Comparison of ENCODE assay signal across 13 cellular contexts in the genomic region with DNA sequence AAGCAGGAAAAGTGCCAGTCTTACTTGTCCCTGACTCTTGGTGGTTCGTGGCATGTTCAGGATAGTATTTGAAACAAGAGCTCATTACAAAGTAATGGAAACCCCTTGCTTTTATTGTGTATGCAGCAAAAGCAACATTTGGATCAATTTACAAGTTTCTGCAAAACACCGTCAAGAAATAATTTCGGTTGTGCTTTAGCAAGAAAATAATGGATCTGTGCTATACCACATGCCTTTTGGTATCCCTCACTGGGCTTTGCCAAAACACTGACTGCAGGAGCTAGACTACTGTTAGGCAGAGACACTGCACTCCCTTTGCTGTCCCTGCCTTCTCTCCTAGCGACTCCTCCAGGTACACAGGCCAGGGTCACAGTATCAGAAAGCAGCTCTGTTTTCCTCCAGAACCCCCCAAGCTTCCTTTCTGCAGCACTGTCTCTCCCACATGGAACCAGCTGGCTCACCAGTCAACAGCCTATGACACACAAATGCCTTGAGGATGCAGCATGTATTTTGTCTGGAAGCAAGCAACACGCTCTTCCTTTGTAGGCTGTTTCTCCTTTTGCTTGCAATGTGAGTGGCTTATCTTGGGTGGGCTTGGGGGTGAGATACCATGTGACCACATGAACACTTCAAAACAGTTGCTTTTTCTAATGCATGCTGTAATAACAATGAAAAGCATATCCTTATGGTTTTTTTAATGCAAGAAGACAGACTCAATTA.
A peak's percentile ranks its signal among the peaks of the same experiment; 100 is the strongest.
DNase-seq lines count a peak whose midpoint lies in the region; ATAC-seq and TF ChIP-seq lines count a peak whose summit lies in the region.
"Had no signal": no experiment of that assay in that cellular context is flagged by ENCODE, and none has a peak within 500 bp of the region (broad histone marks: within the 10 kb centered on the region; RNA-seq: fewer than 3 reads in every experiment).

No MANE protein-coding gene starts in this region.

- POLR2A ChIA-PET in AG04450 (lab: Yijun Ruan, JAX) = interaction anchor here (0.6 to 1.4 kb wide), 3 partner anchors 30 to 160 kb away, joined by 3 to 7 read pairs (median 5); no protein-coding TSS in a partner anchor

- H3K9me3 ChIP-seq in AG04450 (ENCODE audit: control insufficient read depth, insufficient read depth, low read length) = no peaks in the 10 kb centered on the region
- no peaks in the 10 kb centered on the region for H3K9me3 ChIP-seq in duodenal mucosa (ENCODE audit: control insufficient read depth in 1 of 2, low read length in 2 of 2)
- no peaks in the 10 kb centered on the region for H3K9me3 ChIP-seq in muscle layer of duodenum (ENCODE audit: control insufficient read depth in 1 of 2, low read length in 2 of 2)
- no peaks in the 10 kb centered on the region for H3K9me3 ChIP-seq in Karpas-422 (ENCODE audit: low read length)

- no peak overlapping the region for H3K4me3 ChIP-seq in AG04450 (ENCODE audit: low read depth, low read length)
- no peak overlapping the region for H3K4me3 ChIP-seq in duodenal mucosa (ENCODE audit: low read depth in 1 of 2, low read length in 2 of 2)
- H3K4me3 ChIP-seq in muscle layer of duodenum (ENCODE audit: low read depth in 1 of 2, low read length in 2 of 2) = no peak overlapping the region
- H3K4me3 ChIP-seq in Karpas-422 (ENCODE audit: low read length) = no peak overlapping the region

- DNase-seq in AG04450 (ENCODE audit: low read depth, low spot score) (peak; percentile 61), NCI-H69 (lab: John Stamatoyannopoulos, UW) (peak; percentile 18), Karpas-422 (no peak), midbrain (lab: John Stamatoyannopoulos, UW) (no peak)
- no peak for DNase-seq in stimulated activated CD4-positive, alpha-beta T cell treated with anti-CD3 and anti-CD28 coated beads, Interleukin-1b, Interleukin-23, amount 100 ng/mL, for 48 hours
- DNase-seq: activated CD4-positive, alpha-beta memory T cell treated with anti-CD3 and anti-CD28 coated beads, Interleukin-2, amount 10 ng/mL, durations not matched to agents 7 days and 5 days; CD4-positive, alpha-beta memory T cell; kidney; RPMI8226 had no signal

- H3K27me3 ChIP-seq in AG04450 (ENCODE audit: control insufficient read depth, insufficient read depth, low read length) (no peaks in the 10 kb centered on the region), duodenal mucosa (ENCODE audit: control insufficient read depth in 1 of 2, insufficient read depth in 2 of 2, low read length in 2 of 2) (no peaks in the 10 kb centered on the region), muscle layer of duodenum (ENCODE audit: low read depth, low read length) (no peaks in the 10 kb centered on the region), Karpas-422 (ENCODE audit: low read length) (no peaks in the 10 kb centered on the region)

- H3K4me2 ChIP-seq in Karpas-422 (ENCODE audit: low read depth, low read length, poor library complexity, severe bottlenecking) = no peak overlapping the region
- H3K4me2 ChIP-seq: KMS-11 had no signal

- no peak for ATAC-seq in GM19023 (IDR thresholded peaks at IDR 0.05; ENCODE audit: unreplicated experiment)

- CTCF ChIA-PET in AG04450 (lab: Charles Lee) = interaction anchor here (0.8 to 2.1 kb wide), 5 partner anchors 9 to 180 kb away, joined by 3 to 16 read pairs (median 3); no protein-coding TSS in a partner anchor

- H3K36me3 ChIP-seq in duodenal mucosa (ENCODE audit: control insufficient read depth in 1 of 2, insufficient read depth in 2 of 2, low read length in 2 of 2) (peaks cover 7% of the 10 kb centered on the region in 2 donors), muscle layer of duodenum (ENCODE audit: control insufficient read depth in 1 of 2, insufficient read depth in 2 of 2, low read length in 2 of 2) (peaks cover 0 to 18% of the 10 kb centered on the region in 2 donors), Karpas-422 (ENCODE audit: insufficient read depth, low read length) (no peaks in the 10 kb centered on the region)

- H3K4me1 ChIP-seq in duodenal mucosa (ENCODE audit: control insufficient read depth in 1 of 2, insufficient read depth in 2 of 2, low read length in 2 of 2) (peaks cover 0 to 3% of the 10 kb centered on the region in 2 donors), muscle layer of duodenum (ENCODE audit: control insufficient read depth in 1 of 2, insufficient read depth in 2 of 2, low read length in 2 of 2) (peaks cover 0 to 5% of the 10 kb centered on the region in 2 donors), Karpas-422 (ENCODE audit: low read length) (no peaks in the 10 kb centered on the region)

- H4K20me1 ChIP-seq in Karpas-422 (ENCODE audit: insufficient read depth, low read depth, low read length) = no peaks in the 10 kb centered on the region

- no peaks in the 10 kb centered on the region for H3K79me2 ChIP-seq in Karpas-422 (ENCODE audit: low read length)

- TF ChIP-seq CTCF in AG04450 (IDR thresholded peaks at IDR 0.05; ENCODE audit: low read depth, low read length) = no peak

- H3K9me2 ChIP-seq in Karpas-422 (replicated peaks; ENCODE audit: insufficient read depth, low read length) = no peaks in the 10 kb centered on the region

- no peak overlapping the region for H2AFZ ChIP-seq in Karpas-422 (ENCODE audit: low read length)

- no peak overlapping the region for H3K9ac ChIP-seq in duodenal mucosa (ENCODE audit: low read depth in 1 of 2, low read length in 2 of 2)
- H3K9ac ChIP-seq in Karpas-422 (ENCODE audit: low read length) = no peak overlapping the region
- H3K9ac ChIP-seq: KMS-11 had no signal

- H3K27ac ChIP-seq in AG04450 (ENCODE audit: low read depth, low read length) = peak overlapping the region; percentile 88
- peak overlapping the region; percentile 24 for H3K27ac ChIP-seq in duodenal mucosa (ENCODE audit: low read depth, low read length)
- H3K27ac ChIP-seq in muscle layer of duodenum (ENCODE audit: low read length) = peak overlapping the region; percentile 7
- no peak overlapping the region for H3K27ac ChIP-seq in Karpas-422 (ENCODE audit: low read length)
- H3K27ac ChIP-seq: KMS-11 had no signal

Comparison
In these comparisons a context has a peak if more than half of its experiments do, and no peak if none do; other contexts are left out.
1. DNase-seq: peak in AG04450 (single experiment) and NCI-H69 (single experiment); none in Karpas-422 (single experiment), stimulated activated CD4-positive, alpha-beta T cell treated with anti-CD3 and anti-CD28 coated beads, Interleukin-1b, Interleukin-23, amount 100 ng/mL, for 48 hours (single experiment) and midbrain (single experiment).